Comparison of ENCODE assay signal across 9 cellular contexts in genomic region chr1:40162791-40163441, GRCh38. TPM values are rescaled to one million over a fixed set of nuclear protein-coding genes. Genes with fewer than 3 reads are reported as not detected.
DNase-seq lines count a peak whose midpoint lies in the region; ATAC-seq, FAIRE-seq and TF ChIP-seq lines count a peak whose summit lies in the region.
"Had no signal": no experiment of that assay in that cellular context is flagged by ENCODE, and none has a peak within 500 bp of the region (broad histone marks: within the 10 kb centered on the region; RNA-seq: fewer than 3 reads in every experiment).

No MANE protein-coding gene starts in this region.

- DNase-seq in Daoy (ENCODE audit: low read depth) = peak; percentile 47
- no peak for DNase-seq in Karpas-422
- DNase-seq in endothelial cell of umbilical vein (ENCODE audit: low read depth, low spot score) = peak; percentile 52
- DNase-seq in trophoblast cell = no peak
- no peak for DNase-seq in hypothalamus (lab: John Stamatoyannopoulos, UW)
- no peak for DNase-seq in immature natural killer cell
- DNase-seq: GOT3 had no signal

- H2BK120ac ChIP-seq in trophoblast cell (ENCODE audit: insufficient read depth, low read length, poor library complexity) = no peak overlapping the region

- POLR2A ChIA-PET in endothelial cell of umbilical vein (lab: Charles Lee) = no interaction called here

- no peaks in the 10 kb centered on the region for H3K36me3 Mint-ChIP-seq in immature natural killer cell

- no peak for TF ChIP-seq CTCF in endothelial cell of umbilical vein (IDR thresholded peaks at IDR 0.05; ENCODE audit: extremely low read depth in 1 of 2, insufficient read depth in 1 of 2, low read depth in 1 of 2, low read length in 2 of 2)

- no peak for ATAC-seq in GM18520 (IDR thresholded peaks at IDR 0.05; ENCODE audit: unreplicated experiment)
- ATAC-seq in HG02678 (IDR thresholded peaks at IDR 0.05; ENCODE audit: unreplicated experiment) = no peak

- H4K91ac ChIP-seq in trophoblast cell (ENCODE audit: low read depth, low read length) = no peak overlapping the region

- intact Hi-C loops in endothelial cell of umbilical vein (cut with micrococcal nuclease) = no loop called here

- H4K12ac ChIP-seq in trophoblast cell (ENCODE audit: low read depth, low read length) = no peak overlapping the region

- H3K9me3 ChIP-seq in Karpas-422 (ENCODE audit: low read length) (no peaks in the 10 kb centered on the region), endothelial cell of umbilical vein (replicated peaks; ENCODE audit: control insufficient read depth, insufficient read depth, low read length) (no peaks in the 10 kb centered on the region), trophoblast cell (ENCODE audit: insufficient read depth, low read depth, low read length) (no peaks in the 10 kb centered on the region)

- H3K27ac Mint-ChIP-seq in immature natural killer cell = no peak overlapping the region

- no peak overlapping the region for H2BK12ac ChIP-seq in trophoblast cell (ENCODE audit: low read length)

- WGBS in trophoblast cell (ENCODE audit: extremely low coverage, insufficient coverage, insufficient read length) = no CpG with 5 or more reads among the region's 3 CpGs

- H3K18ac ChIP-seq in trophoblast cell (ENCODE audit: low read length) = no peak overlapping the region

- H3K9ac ChIP-seq in Karpas-422 (ENCODE audit: low read length) (peak overlapping the region; percentile 93), endothelial cell of umbilical vein (replicated peaks; ENCODE audit: extremely low read depth, insufficient read depth, low read length) (peak overlapping the region; percentile 93), trophoblast cell (ENCODE audit: low read length) (no peak overlapping the region)

- BruUV-seq in endothelial cell of umbilical vein (replicated peaks; lab: Mats Ljungman, UMichigan) = no TSS peak

- H2AFZ ChIP-seq in Karpas-422 (ENCODE audit: low read length) (no peak overlapping the region), endothelial cell of umbilical vein (ENCODE audit: low read depth, low read length) (no peak overlapping the region), trophoblast cell (ENCODE audit: insufficient read depth, low read length, poor library complexity) (no peak overlapping the region)

- H3K4me2 ChIP-seq in Karpas-422 (ENCODE audit: low read depth, low read length, poor library complexity, severe bottlenecking) (peak overlapping the region; percentile 92), endothelial cell of umbilical vein (ENCODE audit: insufficient read depth, low read length) (peak overlapping the region; percentile 93), trophoblast cell (ENCODE audit: low read length) (peak overlapping the region; percentile 69)

- H4K8ac ChIP-seq in trophoblast cell (ENCODE audit: low read depth, low read length) = no peak overlapping the region

- no peaks in the 10 kb centered on the region for H3K9me3 Mint-ChIP-seq in immature natural killer cell

- H3K9me1 ChIP-seq in endothelial cell of umbilical vein (replicated peaks; ENCODE audit: control insufficient read depth, extremely low read depth, insufficient read depth, low read length) = no peaks in the 10 kb centered on the region

- H3K79me2 ChIP-seq in Karpas-422 (ENCODE audit: low read length) (peaks cover 70% of the 10 kb centered on the region), endothelial cell of umbilical vein (ENCODE audit: control insufficient read depth, insufficient read depth, low read length) (peaks cover 63% of the 10 kb centered on the region), trophoblast cell (ENCODE audit: control insufficient read depth, insufficient read depth, low read length, poor library complexity) (peaks cover 9% of the 10 kb centered on the region)

- H2BK5ac ChIP-seq in trophoblast cell (ENCODE audit: low read depth, low read length, poor library complexity) = no peak overlapping the region

- H4K20me1 ChIP-seq in Karpas-422 (ENCODE audit: insufficient read depth, low read depth, low read length) = peaks cover 35% of the 10 kb centered on the region; the same call in 1 of the 2 replicates
- peaks cover 2% of the 10 kb centered on the region for H4K20me1 ChIP-seq in endothelial cell of umbilical vein (replicated peaks; ENCODE audit: control insufficient read depth, extremely low read depth, insufficient read depth, low read length)

- H3K23ac ChIP-seq in trophoblast cell (ENCODE audit: low read length) = no peak overlapping the region

- peaks cover 20 to 31% of the 10 kb centered on the region in 2 donors for H3K4me1 Mint-ChIP-seq in immature natural killer cell

- H3K27ac ChIP-seq in Karpas-422 (ENCODE audit: low read length) (peak overlapping the region; percentile 59; the same call in 1 of the 2 replicates), endothelial cell of umbilical vein (ENCODE audit: insufficient read depth, low read depth, low read length) (no peak overlapping the region), trophoblast cell (ENCODE audit: low read depth, low read length) (no peak overlapping the region)

- H3K27me3 ChIP-seq in Karpas-422 (ENCODE audit: low read length) = no peaks in the 10 kb centered on the region
- H3K27me3 ChIP-seq in endothelial cell of umbilical vein (ENCODE audit: control insufficient read depth in 2 of 2, insufficient read depth in 2 of 2, low read length in 2 of 2) = no peaks in the 10 kb centered on the region
- H3K27me3 ChIP-seq in trophoblast cell (ENCODE audit: insufficient read depth, low read length) = no peaks in the 10 kb centered on the region

- H3K79me1 ChIP-seq in trophoblast cell (ENCODE audit: low read length) = peaks cover 5% of the 10 kb centered on the region

- H3K4me3 ChIP-seq in Karpas-422 (ENCODE audit: low read length) (peak overlapping the region; percentile 97), endothelial cell of umbilical vein (replicated peaks in 1 of 3; ENCODE audit: insufficient read depth in 1 of 3, low read depth in 1 of 3, low read length in 3 of 3) (peak overlapping the region; percentile 66 to 93 (median 87)), trophoblast cell (ENCODE audit: low read depth, low read length) (peak overlapping the region; percentile 50)

- peaks cover 5 to 8% (median 8%) of the 10 kb centered on the region in 3 donors for H3K27me3 Mint-ChIP-seq in immature natural killer cell (ENCODE audit: low read depth in 3 of 3)

- no peak for FAIRE-seq in endothelial cell of umbilical vein (lab: Jason Lieb, UNC)

- H3K36me3 ChIP-seq in Karpas-422 (ENCODE audit: insufficient read depth, low read length) (0 out of 2 replicates have a peak, but pooled peaks cover 3% of the 10 kb centered on the region), endothelial cell of umbilical vein (ENCODE audit: control insufficient read depth in 2 of 2, extremely low read depth in 1 of 2, insufficient read depth in 2 of 2, low read length in 2 of 2) (no peaks in the 10 kb centered on the region), trophoblast cell (ENCODE audit: control insufficient read depth in 1 of 2, insufficient read depth in 2 of 2, low read length in 2 of 2) (no peaks in the 10 kb centered on the region)

- H2AK5ac ChIP-seq in trophoblast cell (ENCODE audit: low read length) = no peak overlapping the region

- dilution Hi-C loops in endothelial cell of umbilical vein (cut with MboI; ENCODE audit: extremely low pct_ligation_motif_present, low sequenced_read_pairs) = no loop called here

- TF ChIP-seq POLR2A in endothelial cell of umbilical vein (IDR thresholded peaks at IDR 0.05; ENCODE audit: low read depth, low read length) = no peak

- H3K4me1 ChIP-seq in Karpas-422 (ENCODE audit: low read length) = peaks cover 28% of the 10 kb centered on the region
- peaks cover 15% of the 10 kb centered on the region for H3K4me1 ChIP-seq in endothelial cell of umbilical vein (ENCODE audit: control insufficient read depth, extremely low read depth, insufficient read depth, low read length)
- peaks cover 2% of the 10 kb centered on the region in 2 experiments for H3K4me1 ChIP-seq in trophoblast cell (ENCODE audit: control insufficient read depth in 1 of 2, insufficient read depth in 2 of 2, low read length in 2 of 2)

- CTCF ChIA-PET in endothelial cell of umbilical vein (lab: Charles Lee) = interaction anchor here (0.5 to 3.5 kb wide), 8 partner anchors 9 to 275 kb away, joined by 3 to 18 read pairs (median 6); no protein-coding TSS in a partner anchor

- no peak overlapping the region for H3K4me3 Mint-ChIP-seq in immature natural killer cell

- no peak overlapping the region for H3K14ac ChIP-seq in trophoblast cell (ENCODE audit: low read length)

- peak overlapping the region; percentile 84 for H3K4ac ChIP-seq in trophoblast cell (ENCODE audit: low read depth, low read length)

- no peaks in the 10 kb centered on the region for H3K9me2 ChIP-seq in Karpas-422 (replicated peaks; ENCODE audit: insufficient read depth, low read length)

TF ChIP-seq in endothelial cell of umbilical vein, 7 proteins besides CTCF, POLR2A, EP300 and RAD21:
- no peak for TF ChIP-seq POLR2AphosphoS5 (IDR thresholded peaks at IDR 0.05; ENCODE audit: insufficient read depth, low read depth, low read length)
- TF ChIP-seq JUN (IDR thresholded peaks at IDR 0.05; ENCODE audit: borderline replicate concordance, insufficient read depth, insufficient read length, low read depth) = no peak
- TF ChIP-seq MYC (IDR thresholded peaks at IDR 0.05; ENCODE audit: low read depth, low read length) = no peak
- no peak for TF ChIP-seq MAX (IDR thresholded peaks at IDR 0.05; ENCODE audit: insufficient read depth, insufficient read length)
- no peak for TF ChIP-seq FOS (IDR thresholded peaks at IDR 0.05; ENCODE audit: borderline replicate concordance, insufficient read depth, low read length)
- TF ChIP-seq GATA2 (IDR thresholded peaks at IDR 0.05; ENCODE audit: insufficient read depth, insufficient read length, low read depth, low read length) = no peak
- TF ChIP-seq EZH2 (IDR thresholded peaks at IDR 0.05; ENCODE audit: borderline replicate concordance, low read depth, low read length, severe bottlenecking) = no peak

RNA-seq across cellular contexts. Expression of gene RLF, which starts 1.7 kb away (rescaled TPM):
- total RNA-seq in Daoy (2014; rRNA removed; shearing (Covaris generic)) = 10.0 and 15.8 TPM in 2 replicates
- 23.7 and 33.5 TPM in 2 replicates for total RNA-seq in Karpas-422 (2014; rRNA removed; shearing (Covaris generic); ENCODE audit: low replicate concordance)
- 9.0 and 9.4 TPM in 2 replicates for total RNA-seq in endothelial cell of umbilical vein
- polyA plus RNA-seq in endothelial cell of umbilical vein (1.6 and 2.7 TPM in 2 replicates), immature natural killer cell (10 to 100 TPM in 1 of 3 donors, 1 to 10 TPM in 2; 5.0 to 10.6 (median 8.2) TPM)
- polyA plus RNA-seq in endothelial cell of umbilical vein (2011; cell fraction: cytosol; rRNA removed) = 3.2 and 3.7 TPM in 2 replicates
- polyA plus RNA-seq in endothelial cell of umbilical vein (2011; cell fraction: nucleus; rRNA removed) = 9.7 and 11.2 TPM in 2 replicates
- 5.6 and 6.2 TPM in 2 replicates for polyA plus RNA-seq in endothelial cell of umbilical vein (2012)
- polyA minus RNA-seq in endothelial cell of umbilical vein = 8.0 and 8.3 TPM in 2 replicates
- polyA minus RNA-seq in endothelial cell of umbilical vein (2011; cell fraction: cytosol; rRNA and poly(A)+ RNA removed) = 8.5 TPM
- polyA minus RNA-seq in endothelial cell of umbilical vein (2011; cell fraction: nucleus; rRNA and poly(A)+ RNA removed) = 9.3 and 14.5 TPM in 2 replicates
- polyA plus RNA-seq in trophoblast cell (2013) = 18.1 and 19.0 TPM in 2 replicates

Comparison
In these comparisons a context has a peak if more than half of its experiments do, and no peak if none do; other contexts are left out.
1. DNase-seq: peak in Daoy (single experiment) and endothelial cell of umbilical vein (single experiment); none in Karpas-422 (single experiment), trophoblast cell (0 of 2), hypothalamus (0 of 51) and immature natural killer cell (0 of 3).
2. Peak in every context shown above with its lines, with median percentiles within 50 percentile points of each other: H3K4me2 ChIP-seq and H3K4me3 ChIP-seq.